ENCODE assay signal across 1 cellular context in genomic region chr4:52657630-52658501, GRCh38.
TF ChIP-seq lines count a peak whose summit lies in the region.

No MANE protein-coding gene starts in this region.

TF ChIP-seq in H1, 55 proteins besides CTCF, POLR2A, EP300 and RAD21 (continued from another document):
- TF ChIP-seq CHD2 (IDR thresholded peaks at IDR 0.05; ENCODE audit: low read length) (no peak), JUN (IDR thresholded peaks at IDR 0.05; ENCODE audit: low read depth, low read length) (no peak), CEBPB (IDR thresholded peaks at IDR 0.05; ENCODE audit: low read depth, low read length) (peak; percentile 46; the same call in 1 of the 2 replicates), TAF1 (IDR thresholded peaks at IDR 0.05; ENCODE audit: low read depth, low read length) (0 out of 2 replicates have a peak, but pooled peaks have one; percentile 16), USF2 (IDR thresholded peaks at IDR 0.05; ENCODE audit: low read length) (peak; percentile 41), SIN3A (conservative IDR thresholded peaks at IDR 0.05 in 1 of 2, IDR thresholded peaks at IDR 0.05 in 1 of 2; ENCODE audit: low read depth in 1 of 2, low read length in 2 of 2) (peak; percentile 39 to 71; a peak in 1 of 4 replicates), TBP (IDR thresholded peaks at IDR 0.05; ENCODE audit: low read depth, low read length) (peak; percentile 47; the same call in 1 of the 2 replicates), SIX5 (IDR thresholded peaks at IDR 0.05; ENCODE audit: low read depth, low read length) (no peak), SP1 (IDR thresholded peaks at IDR 0.05; ENCODE audit: low read depth, low read length) (peak; percentile 75), CREB1 (IDR thresholded peaks at IDR 0.05) (peak; percentile 34; the same call in 1 of the 2 replicates)
- TF ChIP-seq, protein P1, sequence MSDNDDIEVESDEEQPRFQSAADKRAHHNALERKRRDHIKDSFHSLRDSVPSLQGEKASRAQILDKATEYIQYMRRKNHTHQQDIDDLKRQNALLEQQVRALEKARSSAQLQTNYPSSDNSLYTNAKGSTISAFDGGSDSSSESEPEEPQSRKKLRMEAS (IDR thresholded peaks at IDR 0.05) = peak; percentile 93
